ENCODE assay signal across 1 cellular context in the genomic region with DNA sequence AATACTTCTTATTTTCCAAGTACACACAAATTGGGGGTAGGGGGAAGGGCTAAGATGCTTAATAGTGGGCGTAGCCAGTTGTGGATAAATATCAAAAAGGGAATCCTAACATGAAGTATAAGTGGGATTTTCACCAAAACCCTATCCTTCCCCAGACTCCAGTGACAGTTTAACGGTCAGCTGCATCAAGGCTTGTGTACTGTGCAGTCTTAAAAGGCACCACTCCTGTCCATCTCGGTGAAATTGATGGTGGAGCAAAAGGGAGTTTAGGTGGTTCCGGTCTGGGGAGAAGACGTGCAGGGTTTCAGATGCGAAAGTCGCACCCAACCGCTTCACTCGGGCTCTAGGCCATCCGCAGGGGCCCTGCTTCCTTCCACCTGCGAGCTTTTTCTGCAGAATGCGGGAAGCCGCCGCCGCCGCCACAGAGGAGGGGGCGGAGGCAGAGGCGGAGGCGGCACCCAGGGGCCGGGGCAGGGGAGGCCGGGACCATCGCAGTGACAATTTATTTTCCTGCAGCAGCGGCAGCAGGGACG.
A peak's percentile ranks its signal among the peaks of the same experiment; 100 is the strongest.
TF ChIP-seq lines count a peak whose summit lies in the region.

A gene (plus strand): TSS at position 492 of the 533 bp plus-strand sequence. CDS start 21,464 bp downstream, outside the sequence.

TF ChIP-seq in HepG2, 621 proteins besides CTCF, POLR2A, EP300 and RAD21 (continued from another document):
- TF ChIP-seq, protein P1, sequence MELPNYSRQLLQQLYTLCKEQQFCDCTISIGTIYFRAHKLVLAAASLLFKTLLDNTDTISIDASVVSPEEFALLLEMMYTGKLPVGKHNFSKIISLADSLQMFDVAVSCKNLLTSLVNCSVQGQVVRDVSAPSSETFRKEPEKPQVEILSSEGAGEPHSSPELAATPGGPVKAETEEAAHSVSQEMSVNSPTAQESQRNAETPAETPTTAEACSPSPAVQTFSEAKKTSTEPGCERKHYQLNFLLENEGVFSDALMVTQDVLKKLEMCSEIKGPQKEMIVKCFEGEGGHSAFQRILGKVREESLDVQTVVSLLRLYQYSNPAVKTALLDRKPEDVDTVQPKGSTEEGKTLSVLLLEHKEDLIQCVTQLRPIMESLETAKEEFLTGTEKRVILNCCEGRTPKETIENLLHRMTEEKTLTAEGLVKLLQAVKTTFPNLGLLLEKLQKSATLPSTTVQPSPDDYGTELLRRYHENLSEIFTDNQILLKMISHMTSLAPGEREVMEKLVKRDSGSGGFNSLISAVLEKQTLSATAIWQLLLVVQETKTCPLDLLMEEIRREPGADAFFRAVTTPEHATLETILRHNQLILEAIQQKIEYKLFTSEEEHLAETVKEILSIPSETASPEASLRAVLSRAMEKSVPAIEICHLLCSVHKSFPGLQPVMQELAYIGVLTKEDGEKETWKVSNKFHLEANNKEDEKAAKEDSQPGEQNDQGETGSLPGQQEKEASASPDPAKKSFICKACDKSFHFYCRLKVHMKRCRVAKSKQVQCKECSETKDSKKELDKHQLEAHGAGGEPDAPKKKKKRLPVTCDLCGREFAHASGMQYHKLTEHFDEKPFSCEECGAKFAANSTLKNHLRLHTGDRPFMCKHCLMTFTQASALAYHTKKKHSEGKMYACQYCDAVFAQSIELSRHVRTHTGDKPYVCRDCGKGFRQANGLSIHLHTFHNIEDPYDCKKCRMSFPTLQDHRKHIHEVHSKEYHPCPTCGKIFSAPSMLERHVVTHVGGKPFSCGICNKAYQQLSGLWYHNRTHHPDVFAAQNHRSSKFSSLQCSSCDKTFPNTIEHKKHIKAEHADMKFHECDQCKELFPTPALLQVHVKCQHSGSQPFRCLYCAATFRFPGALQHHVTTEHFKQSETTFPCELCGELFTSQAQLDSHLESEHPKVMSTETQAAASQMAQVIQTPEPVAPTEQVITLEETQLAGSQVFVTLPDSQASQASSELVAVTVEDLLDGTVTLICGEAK (IDR thresholded peaks at IDR 0.05) = no peak
- TF ChIP-seq, protein P1 (CRISPR knock-in tag; IDR thresholded peaks at IDR 0.05) = peak; percentile 9; the same call in 1 of the 2 replicates
- TF ChIP-seq ZNF7 (CRISPR knock-in tag; IDR thresholded peaks at IDR 0.05) (no peak), SRY (CRISPR knock-in tag; IDR thresholded peaks at IDR 0.05) (peak; percentile 24; the same call in 1 of the 2 replicates)
